ENCODE assay signal across 10 cellular contexts in genomic region chr1:19650416-19651140, GRCh38. TPM values are rescaled to one million over a fixed set of nuclear protein-coding genes. Genes with fewer than 3 reads are reported as not detected.
A peak's percentile ranks its signal among the peaks of the same experiment; 100 is the strongest.
DNase-seq lines count a peak whose midpoint lies in the region; TF ChIP-seq lines count a peak whose summit lies in the region.
"Had no signal": no experiment of that assay in that cellular context is flagged by ENCODE, and none has a peak within 500 bp of the region (broad histone marks: within the 10 kb centered on the region; RNA-seq: fewer than 3 reads in every experiment).

No MANE protein-coding gene starts in this region.

- in situ Hi-C loops in transverse colon (cut with MboI; ENCODE audit: low pct_ligation_motif_present in 1 of 4, low pct_unique_long_range_greater_than_20kb in 1 of 4, low sequenced_read_pairs in 3 of 4) = loop anchor here (5.0 to 25.0 kb wide), 5 partner anchors 156 to 308 kb away; partner anchors contain the start of gene CAPZB (in 1 of the 4)

- CTCF ChIA-PET in GM10248 (lab: Yijun Ruan, JAX) = interaction anchor here (0.6 to 5.3 kb wide), 25 partner anchors 9 to 441 kb away, joined by 3 to 46 read pairs (median 4); partner anchors contain the start of genes HTR6 and UBR4

- no peak overlapping the region for H3K27ac Mint-ChIP-seq in T-helper 2 cell treated with Interferon-gamma antibody and Interleukin-4, amounts not matched to agents 5 μg/mL and 100 μg/mL, for 36 hours

- no peaks in the 10 kb centered on the region for H3K9me3 Mint-ChIP-seq in T-helper 2 cell treated with Interferon-gamma antibody and Interleukin-4, amounts not matched to agents 5 μg/mL and 100 μg/mL, for 36 hours

- H3K36me3 Mint-ChIP-seq in T-helper 2 cell treated with Interferon-gamma antibody and Interleukin-4, amounts not matched to agents 5 μg/mL and 100 μg/mL, for 36 hours (ENCODE audit: low read depth) = no peaks in the 10 kb centered on the region

- H3K9me3 ChIP-seq in duodenal mucosa (ENCODE audit: control insufficient read depth in 1 of 2, low read length in 2 of 2) (no peaks in the 10 kb centered on the region), muscle layer of colon (ENCODE audit: low read length) (no peaks in the 10 kb centered on the region), transverse colon (no peaks in the 10 kb centered on the region)

- no peak for TF ChIP-seq EP300 in transverse colon (IDR thresholded peaks at IDR 0.05; ENCODE audit: low read depth)

- DNase-seq in NCI-H1092 treated with DMSO at 0.1 percent for 48 hours (lab: John Stamatoyannopoulos, UW) = peak; percentile 60
- no peak for DNase-seq in NCI-H1092 (lab: John Stamatoyannopoulos, UW)
- no peak for DNase-seq in transverse colon
- DNase-seq in GM10248 (ENCODE audit: extremely low spot score) = no peak
- DNase-seq in T-helper 2 cell treated with Interferon-gamma antibody and Interleukin-4, amounts not matched to agents 5 μg/mL and 100 μg/mL, for 36 hours (ENCODE audit: low spot score) = no peak
- DNase-seq in dermis blood vessel endothelial cell = no peak
- DNase-seq: ACHN, NCI-H2029 treated with DMSO at 0.1 percent for 48 hours had no signal

- no peaks in the 10 kb centered on the region for H3K27me3 Mint-ChIP-seq in T-helper 2 cell treated with Interferon-gamma antibody and Interleukin-4, amounts not matched to agents 5 μg/mL and 100 μg/mL, for 36 hours (ENCODE audit: low read depth)

- H3K4me3 ChIP-seq in duodenal mucosa (ENCODE audit: low read depth in 1 of 2, low read length in 2 of 2) (peak overlapping the region in 1 of 2 donors; percentile 32), muscle layer of colon (ENCODE audit: low read depth in 1 of 2, low read length in 2 of 2) (peak overlapping the region in 1 of 2 donors; percentile 36), transverse colon (peak overlapping the region in 1 of 4 donors; percentile 23)

- intact Hi-C loops in transverse colon (cut with DNase I; ENCODE audit: low total_unique reads) = no loop called here

- TF ChIP-seq CTCF in transverse colon (IDR thresholded peaks at IDR 0.05) (no peak), GM10248 (IDR thresholded peaks at IDR 0.05; ENCODE audit: control extremely low read depth, extremely low read depth, low read depth, missing control alignments) (no peak)

- H3K27me3 ChIP-seq in duodenal mucosa (ENCODE audit: control insufficient read depth in 1 of 2, insufficient read depth in 2 of 2, low read length in 2 of 2) = no peaks in the 10 kb centered on the region
- H3K27me3 ChIP-seq in muscle layer of colon (ENCODE audit: control insufficient read depth in 1 of 2, insufficient read depth in 2 of 2, low read length in 2 of 2) = no peaks in the 10 kb centered on the region
- no peaks in the 10 kb centered on the region for H3K27me3 ChIP-seq in transverse colon

- H3K4me3 Mint-ChIP-seq in T-helper 2 cell treated with Interferon-gamma antibody and Interleukin-4, amounts not matched to agents 5 μg/mL and 100 μg/mL, for 36 hours = no peak overlapping the region

- H3K36me3 ChIP-seq in duodenal mucosa (ENCODE audit: control insufficient read depth in 1 of 2, insufficient read depth in 2 of 2, low read length in 2 of 2) = peaks cover 5 to 26% of the 10 kb centered on the region in 2 donors
- H3K36me3 ChIP-seq in muscle layer of colon (ENCODE audit: insufficient read depth, low read length) = peaks cover 10% of the 10 kb centered on the region
- peaks cover 0 to 3% (median 0%) of the 10 kb centered on the region in 4 donors for H3K36me3 ChIP-seq in transverse colon

- POLR2A ChIA-PET in GM10248 (lab: Yijun Ruan, JAX) = no interaction called here

- TF ChIP-seq POLR2A in transverse colon (IDR thresholded peaks at IDR 0.05) = no peak

- H3K4me1 Mint-ChIP-seq in T-helper 2 cell treated with Interferon-gamma antibody and Interleukin-4, amounts not matched to agents 5 μg/mL and 100 μg/mL, for 36 hours (ENCODE audit: low read depth) = peaks cover 27% of the 10 kb centered on the region

- 16 to 31% methylated on average over 3 to 11 of the region's 12 CpGs for WGBS in transverse colon (ENCODE audit: low coverage in 1 of 2), 2 donors

- H3K4me1 ChIP-seq in duodenal mucosa (ENCODE audit: control insufficient read depth in 1 of 2, insufficient read depth in 2 of 2, low read length in 2 of 2) = peaks cover 63 to 68% of the 10 kb centered on the region in 2 donors
- H3K4me1 ChIP-seq in muscle layer of colon (ENCODE audit: insufficient read depth, low read length) = peaks cover 67% of the 10 kb centered on the region
- H3K4me1 ChIP-seq in transverse colon = peaks cover 30 to 77% (median 60%) of the 10 kb centered on the region in 4 donors

- H3K27ac ChIP-seq in duodenal mucosa (ENCODE audit: low read depth, low read length) (no peak overlapping the region), muscle layer of colon (ENCODE audit: low read depth, low read length) (peak overlapping the region; percentile 64), transverse colon (peak overlapping the region; percentile 71 to 98 (median 94))

- H3K9ac ChIP-seq in duodenal mucosa (ENCODE audit: low read depth in 1 of 2, low read length in 2 of 2) (peak overlapping the region; percentile 52 to 54), muscle layer of colon (ENCODE audit: low read length) (peak overlapping the region; percentile 65)

RNA-seq across cellular contexts. Expression of gene NBL1, which starts 6.5 kb away (rescaled TPM):
- total RNA-seq in transverse colon (100 to 1,000 TPM; 122 to 238 (median 204) TPM), dermis blood vessel endothelial cell (98.2 and 156 TPM in 2 replicates)

RNA-seq across cellular contexts. Expression of gene HTR6, which starts 14.1 kb away (rescaled TPM):
- total RNA-seq in transverse colon (not detected), dermis blood vessel endothelial cell (not detected in 2 replicates)
